In the genomic region with DNA sequence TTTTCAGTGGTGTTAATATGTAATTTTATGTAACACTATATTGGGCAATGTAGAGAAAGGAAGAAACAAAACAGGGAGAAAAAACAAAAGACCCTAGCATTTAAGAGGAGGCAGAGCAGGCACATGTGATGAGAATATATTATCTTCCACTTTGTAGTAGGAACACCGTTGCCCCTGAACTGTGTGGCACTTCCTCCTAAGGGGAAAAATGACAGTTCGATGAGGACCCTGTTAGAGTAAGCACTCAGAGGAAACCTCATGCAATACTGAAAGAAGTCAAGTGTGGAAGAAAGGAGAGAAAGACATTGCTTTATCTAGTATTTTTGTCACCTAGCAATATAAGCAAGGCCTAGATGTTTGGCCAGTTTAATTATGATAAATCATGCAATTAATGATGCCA, we compare ENCODE assay signal across 32 cellular contexts. TPM values are rescaled to one million over a fixed set of nuclear protein-coding genes. Genes with fewer than 3 reads are reported as not detected.
"Had no signal": no experiment of that assay in that cellular context is flagged by ENCODE, and none has a peak within 500 bp of the region (broad histone marks: within the 10 kb centered on the region; RNA-seq: fewer than 3 reads in every experiment).

No MANE protein-coding gene starts in this region.

- H3K4me1 ChIP-seq: esophagus squamous epithelium, parathyroid adenoma, right atrium auricular region, uterus had no signal

- H2AFZ ChIP-seq: parathyroid adenoma had no signal

- H3K4me3 ChIP-seq: esophagus squamous epithelium, right atrium auricular region, thoracic aorta, uterus had no signal

- H3K9ac ChIP-seq: parathyroid adenoma had no signal

- H3K9me3 ChIP-seq: esophagus squamous epithelium, right atrium auricular region, thoracic aorta, uterus had no signal

- H3K27ac Mint-ChIP-seq: activated CD4-positive, alpha-beta memory T cell treated with anti-CD3 and anti-CD28 coated beads, Interleukin-2, amount 10 ng/mL, durations not matched to agents 7 days and 5 days; activated CD4-positive, alpha-beta T cell treated with anti-CD3 and anti-CD28 coated beads, Interleukin-2, amount 10 ng/mL, durations not matched to agents 24 days and 14 days; activated CD8-positive, alpha-beta memory T cell treated with anti-CD3 and anti-CD28 coated beads, Interleukin-2, amount 10 ng/mL, durations not matched to agents 7 days and 5 days; activated naive CD4-positive, alpha-beta T cell treated with anti-CD3 and anti-CD28 coated beads, Interleukin-2, amount 50 U/mL, for 24 hours; activated naive CD8-positive, alpha-beta T cell treated with anti-CD3 and anti-CD28 coated beads, Interleukin-2, amount 50 U/mL, for 24 hours; activated T-helper 2 cell treated with anti-CD3 and anti-CD28 coated beads, Interferon-gamma antibody, Interleukin-2, Interleukin-4, amounts not matched to agents 10 μg/mL and 5 μg/mL and 100 μg/mL, durations not matched to agents 14 hours and 24 hours and 36 hours; mesothelial cell of epicardium; naive thymus-derived CD4-positive, alpha-beta T cell; stimulated activated naive B cell treated with anti-CD40 and anti-IgM and Interleukin-4, amounts not matched to agents 10 μg/mL and 1 μg/mL and 100 μg/mL, for 72 hours had no signal

- H3K36me3 Mint-ChIP-seq: activated CD8-positive, alpha-beta memory T cell treated with anti-CD3 and anti-CD28 coated beads, Interleukin-2, amount 10 ng/mL, durations not matched to agents 7 days and 5 days; activated naive CD4-positive, alpha-beta T cell treated with anti-CD3 and anti-CD28 coated beads, Interleukin-2, amount 50 U/mL, for 24 hours; mesothelial cell of epicardium; naive thymus-derived CD4-positive, alpha-beta T cell; stimulated activated naive B cell treated with anti-CD40 and anti-IgM and Interleukin-4, amounts not matched to agents 10 μg/mL and 1 μg/mL and 100 μg/mL, for 72 hours had no signal

- H3K79me2 ChIP-seq: parathyroid adenoma had no signal

- H3K9me3 Mint-ChIP-seq: activated CD4-positive, alpha-beta memory T cell treated with anti-CD3 and anti-CD28 coated beads, Interleukin-2, amount 10 ng/mL, durations not matched to agents 7 days and 5 days; activated CD4-positive, alpha-beta T cell treated with anti-CD3 and anti-CD28 coated beads, Interleukin-2, amount 10 ng/mL, durations not matched to agents 24 days and 14 days; activated naive CD4-positive, alpha-beta T cell treated with anti-CD3 and anti-CD28 coated beads, Interleukin-2, amount 50 U/mL, for 24 hours; activated naive CD8-positive, alpha-beta T cell treated with anti-CD3 and anti-CD28 coated beads, Interleukin-2, amount 50 U/mL, for 24 hours; activated T-helper 2 cell treated with anti-CD3 and anti-CD28 coated beads, Interferon-gamma antibody, Interleukin-2, Interleukin-4, amounts not matched to agents 10 μg/mL and 5 μg/mL and 100 μg/mL, durations not matched to agents 14 hours and 24 hours and 36 hours; mesothelial cell of epicardium; neural crest cell; stimulated activated naive B cell treated with anti-CD40 and anti-IgM and Interleukin-4, amounts not matched to agents 10 μg/mL and 1 μg/mL and 100 μg/mL, for 72 hours had no signal

- H3K27me3 ChIP-seq: esophagus squamous epithelium, right atrium auricular region, uterus had no signal

- H3K36me3 ChIP-seq: esophagus squamous epithelium, right atrium auricular region, thoracic aorta, uterus, WERI-Rb-1 had no signal

- H3K4me1 Mint-ChIP-seq: activated CD4-positive, alpha-beta memory T cell treated with anti-CD3 and anti-CD28 coated beads, Interleukin-2, amount 10 ng/mL, durations not matched to agents 7 days and 5 days; activated CD4-positive, alpha-beta T cell treated with anti-CD3 and anti-CD28 coated beads, Interleukin-2, amount 10 ng/mL, durations not matched to agents 24 days and 14 days; activated CD8-positive, alpha-beta memory T cell treated with anti-CD3 and anti-CD28 coated beads, Interleukin-2, amount 10 ng/mL, durations not matched to agents 7 days and 5 days; activated naive CD4-positive, alpha-beta T cell treated with anti-CD3 and anti-CD28 coated beads, Interleukin-2, amount 50 U/mL, for 24 hours; activated naive CD8-positive, alpha-beta T cell treated with anti-CD3 and anti-CD28 coated beads, Interleukin-2, amount 50 U/mL, for 24 hours; mesothelial cell of epicardium; neural crest cell had no signal

- H3K4me3 Mint-ChIP-seq: activated CD4-positive, alpha-beta memory T cell treated with anti-CD3 and anti-CD28 coated beads, Interleukin-2, amount 10 ng/mL, durations not matched to agents 7 days and 5 days; activated CD4-positive, alpha-beta T cell treated with anti-CD3 and anti-CD28 coated beads, Interleukin-2, amount 10 ng/mL, durations not matched to agents 24 days and 14 days; activated CD8-positive, alpha-beta memory T cell treated with anti-CD3 and anti-CD28 coated beads, Interleukin-2, amount 10 ng/mL, durations not matched to agents 7 days and 5 days; activated naive CD4-positive, alpha-beta T cell treated with anti-CD3 and anti-CD28 coated beads, Interleukin-2, amount 50 U/mL, for 24 hours; activated naive CD8-positive, alpha-beta T cell treated with anti-CD3 and anti-CD28 coated beads, Interleukin-2, amount 50 U/mL, for 24 hours; mesothelial cell of epicardium; naive thymus-derived CD4-positive, alpha-beta T cell; neural crest cell; stimulated activated naive B cell treated with anti-CD40 and anti-IgM and Interleukin-4, amounts not matched to agents 10 μg/mL and 1 μg/mL and 100 μg/mL, for 72 hours had no signal

- H3K27me3 Mint-ChIP-seq: activated CD4-positive, alpha-beta memory T cell treated with anti-CD3 and anti-CD28 coated beads, Interleukin-2, amount 10 ng/mL, durations not matched to agents 7 days and 5 days; activated CD4-positive, alpha-beta T cell treated with anti-CD3 and anti-CD28 coated beads, Interleukin-2, amount 10 ng/mL, durations not matched to agents 24 days and 14 days; activated CD8-positive, alpha-beta memory T cell treated with anti-CD3 and anti-CD28 coated beads, Interleukin-2, amount 10 ng/mL, durations not matched to agents 7 days and 5 days; activated naive CD4-positive, alpha-beta T cell treated with anti-CD3 and anti-CD28 coated beads, Interleukin-2, amount 50 U/mL, for 24 hours; naive thymus-derived CD4-positive, alpha-beta T cell; stimulated activated naive B cell treated with anti-CD40 and anti-IgM and Interleukin-4, amounts not matched to agents 10 μg/mL and 1 μg/mL and 100 μg/mL, for 72 hours had no signal

- H3K27ac ChIP-seq: epithelial cell of prostate, esophagus squamous epithelium, parathyroid adenoma, right atrium auricular region, thoracic aorta, uterus, WERI-Rb-1 had no signal

- DNase-seq: activated CD4-positive, alpha-beta memory T cell treated with anti-CD3 and anti-CD28 coated beads, Interleukin-2, amount 10 ng/mL, durations not matched to agents 7 days and 5 days; activated CD4-positive, alpha-beta T cell treated with anti-CD3 and anti-CD28 coated beads, Interleukin-2, amount 10 ng/mL, durations not matched to agents 24 days and 14 days; activated CD8-positive, alpha-beta memory T cell treated with anti-CD3 and anti-CD28 coated beads, Interleukin-2, amount 10 ng/mL, durations not matched to agents 7 days and 5 days; activated naive CD8-positive, alpha-beta T cell treated with anti-CD3 and anti-CD28 coated beads, Interleukin-2, amount 50 U/mL, for 24 hours; activated T-cell treated with anti-CD3 and anti-CD28 coated beads, Interleukin-2, amount 50 U/mL, for 48 hours; amygdala; dermis blood vessel endothelial cell; effector CD8-positive, alpha-beta T cell; esophagus squamous epithelium; foreskin melanocyte; hippocampal formation; naive thymus-derived CD4-positive, alpha-beta T cell; occipital lobe; stimulated activated CD4-positive, alpha-beta T cell treated with anti-CD3 and anti-CD28 coated beads, Interleukin-15, amount 100 ng/mL, for 24 hours; stimulated activated CD4-positive, alpha-beta T cell treated with anti-CD3 and anti-CD28 coated beads, Interleukin-2, amount 100 ng/mL, for 24 hours; stimulated activated naive B cell treated with anti-CD40 and anti-IgM and Interleukin-4, amounts not matched to agents 10 μg/mL and 1 μg/mL and 100 μg/mL, for 72 hours; T-helper 1 cell; trophoblast cell; uterus; WERI-Rb-1 had no signal

- ATAC-seq: activated CD4-positive, CD25-positive, alpha-beta regulatory T cell treated with anti-CD3 and anti-CD28 coated beads, Interleukin-2, amount 50 U/mL, for 24 hours; activated CD8-positive, alpha-beta memory T cell treated with anti-CD3 and anti-CD28 coated beads, Interleukin-2, amount 10 ng/mL, durations not matched to agents 7 days and 5 days; activated naive CD8-positive, alpha-beta T cell treated with anti-CD3 and anti-CD28 coated beads, Interleukin-2, amount 50 U/mL, for 24 hours; naive thymus-derived CD4-positive, alpha-beta T cell had no signal

RNA-seq across cellular contexts. Expression of gene ARPP21, which starts 32.2 kb away (rescaled TPM):
- total RNA-seq: activated CD4-positive, alpha-beta memory T cell treated with anti-CD3 and anti-CD28 coated beads, Interleukin-2, amount 10 ng/mL, durations not matched to agents 7 days and 5 days; activated CD4-positive, alpha-beta T cell treated with anti-CD3 and anti-CD28 coated beads, Interleukin-2, amount 10 ng/mL, durations not matched to agents 24 days and 14 days; activated CD8-positive, alpha-beta memory T cell treated with anti-CD3 and anti-CD28 coated beads, Interleukin-2, amount 10 ng/mL, durations not matched to agents 7 days and 5 days; bronchial epithelial cell; dermis blood vessel endothelial cell; esophagus squamous epithelium; lower leg skin; naive thymus-derived CD4-positive, alpha-beta T cell; right atrium auricular region had no signal
- polyA plus RNA-seq: keratinocyte; naive thymus-derived CD4-positive, alpha-beta T cell had no signal
